In genomic region chr15:22954326-22954725, GRCh38 we compare ENCODE assay signal across 22 cellular contexts. TPM values are rescaled to one million over a fixed set of nuclear protein-coding genes. Genes with fewer than 3 reads are reported as not detected.
DNase-seq lines count a peak whose midpoint lies in the region; ATAC-seq and TF ChIP-seq lines count a peak whose summit lies in the region.
"Had no signal": no experiment of that assay in that cellular context is flagged by ENCODE, and none has a peak within 500 bp of the region (broad histone marks: within the 10 kb centered on the region; RNA-seq: fewer than 3 reads in every experiment).

No MANE protein-coding gene starts in this region.

- DNase-seq in cardiac septum (ENCODE audit: low spot score) (peak; percentile 70), right atrium auricular region (ENCODE audit: low spot score) (no peak), caudate nucleus (lab: John Stamatoyannopoulos, UW) (peak in 1 of 61 donors; percentile 47), osteocyte (ENCODE audit: extremely low spot score, unreplicated experiment) (no peak), aorta (peak in 1 of 2 donors; percentile 25), mucosa of descending colon (no peak), RPMI8226 (no peak), EL (no peak)
- DNase-seq: CD4-positive, alpha-beta T cell; DMS53; Kasumi-1; MG63; NCI-H1048; NCI-H1436 treated with DMSO at 0.1 percent for 48 hours; NCI-H2029; NCI-H345; NCI-H524 treated with DMSO at 0.1 percent for 48 hours; SJCRH30 had no signal

- H3K4me1 Mint-ChIP-seq in osteocyte (ENCODE audit: unreplicated experiment): peaks cover 46% of the 10 kb centered on the region

- H3K4me3 ChIP-seq in right atrium auricular region (no peak overlapping the region), aorta (ENCODE audit: low read length in 2 of 2) (no peak overlapping the region), mucosa of descending colon (no peak overlapping the region)
- H3K4me3 ChIP-seq: HAP-1, MG63, SJCRH30 had no signal

- no peaks in the 10 kb centered on the region for H3K27me3 Mint-ChIP-seq in osteocyte (ENCODE audit: unreplicated experiment)
- H3K27me3 Mint-ChIP-seq: B cell; CD4-positive, alpha-beta T cell; IgD-negative memory B cell had no signal

- WGBS in aorta, 2 donors: 34 to 42% methylated on average over 12 of the region's 12 CpGs

- no peaks in the 10 kb centered on the region for H3K27me3 ChIP-seq in right atrium auricular region
- no peaks in the 10 kb centered on the region for H3K27me3 ChIP-seq in aorta (ENCODE audit: control insufficient read depth in 1 of 2, insufficient read depth in 2 of 2, low read length in 1 of 2)
- H3K27me3 ChIP-seq: MG63, SJCRH30 had no signal

- H3K4me3 Mint-ChIP-seq in osteocyte (ENCODE audit: unreplicated experiment): no peak overlapping the region
- H3K4me3 Mint-ChIP-seq: B cell; CD4-positive, alpha-beta T cell; IgD-negative memory B cell had no signal

- intact Hi-C loops in cardiac septum (cut with DNase I): no loop called here
- intact Hi-C loops in aorta (cut with DNase I): loop anchor here in 1 of 2 donors (10.0 kb wide), 1 partner anchor 170 kb away; the partner anchor contains the start of gene NIPA1
- intact Hi-C loops in mucosa of descending colon (cut with DNase I, micrococcal nuclease): no loop called here

- peak overlapping the region; percentile 50 for H3K27ac Mint-ChIP-seq in osteocyte (ENCODE audit: unreplicated experiment)
- H3K27ac Mint-ChIP-seq: B cell; CD4-positive, alpha-beta T cell; IgD-negative memory B cell had no signal

- H3K27ac ChIP-seq in right atrium auricular region (no peak overlapping the region), caudate nucleus (ENCODE audit: low read depth, low read length) (peak overlapping the region; percentile 36), aorta (ENCODE audit: low read depth in 1 of 2, low read length in 2 of 2) (peak overlapping the region; percentile 6 to 43)
- H3K27ac ChIP-seq: 22Rv1, SJCRH30 had no signal

- no peak for TF ChIP-seq CTCF in right atrium auricular region (IDR thresholded peaks at IDR 0.05)
- TF ChIP-seq CTCF in osteocyte (IDR thresholded peaks at IDR 0.05): no peak
- no peak for TF ChIP-seq CTCF in mucosa of descending colon (IDR thresholded peaks at IDR 0.05)

- H3K4me1 ChIP-seq in right atrium auricular region (peaks cover 0 to 82% of the 10 kb centered on the region in 2 donors), aorta (ENCODE audit: control insufficient read depth in 1 of 2, insufficient read depth in 2 of 2, low read length in 2 of 2) (peaks cover 0 to 3% of the 10 kb centered on the region in 2 donors), mucosa of descending colon (ENCODE audit: low read depth) (peaks cover 4% of the 10 kb centered on the region)
- H3K4me1 ChIP-seq: SJCRH30 had no signal

- H3K9me3 ChIP-seq in right atrium auricular region (no peaks in the 10 kb centered on the region), aorta (ENCODE audit: control insufficient read depth, low read length) (no peaks in the 10 kb centered on the region), mucosa of descending colon (no peaks in the 10 kb centered on the region)
- H3K9me3 ChIP-seq: HAP-1, MG63, SJCRH30 had no signal

- no peaks in the 10 kb centered on the region for H3K36me3 Mint-ChIP-seq in osteocyte (ENCODE audit: unreplicated experiment)
- H3K36me3 Mint-ChIP-seq: IgD-negative memory B cell had no signal

- ATAC-seq in aorta (ENCODE audit: low FRiP score): no peak
- ATAC-seq in mucosa of descending colon: no peak

- H3K9me3 Mint-ChIP-seq in osteocyte (ENCODE audit: unreplicated experiment): no peaks in the 10 kb centered on the region
- H3K9me3 Mint-ChIP-seq: CD4-positive, alpha-beta T cell; IgD-negative memory B cell had no signal

- H3K36me3 ChIP-seq in right atrium auricular region (no peaks in the 10 kb centered on the region), aorta (ENCODE audit: control insufficient read depth in 1 of 2, insufficient read depth in 2 of 2, low read length in 1 of 2) (no peaks in the 10 kb centered on the region), mucosa of descending colon (ENCODE audit: low read depth) (no peaks in the 10 kb centered on the region)
- H3K36me3 ChIP-seq: HAP-1, MG63, SJCRH30 had no signal

RNA-seq across cellular contexts. Expression of gene CYFIP1, which starts 25.8 kb away (rescaled TPM):
- total RNA-seq in cardiac septum (35.6 TPM), right atrium auricular region (10 to 100 TPM; 21.1 to 32.7 TPM), osteocyte (118 TPM in 2 replicates), aorta (100 to 1,000 TPM; 160 to 172 TPM), mucosa of descending colon (100 to 1,000 TPM; 139 to 210 (median 143) TPM)
- 10 to 100 TPM; 46.5 to 48.1 TPM for polyA plus RNA-seq in aorta

Comparison
In these comparisons a context has a peak if more than half of its experiments do, and no peak if none do; other contexts are left out.
1. H3K27ac ChIP-seq: peak in caudate nucleus (single experiment) and aorta (2 of 2); none in right atrium auricular region (0 of 2).